17 cellular contexts compared by ENCODE assay signal in the genomic region with DNA sequence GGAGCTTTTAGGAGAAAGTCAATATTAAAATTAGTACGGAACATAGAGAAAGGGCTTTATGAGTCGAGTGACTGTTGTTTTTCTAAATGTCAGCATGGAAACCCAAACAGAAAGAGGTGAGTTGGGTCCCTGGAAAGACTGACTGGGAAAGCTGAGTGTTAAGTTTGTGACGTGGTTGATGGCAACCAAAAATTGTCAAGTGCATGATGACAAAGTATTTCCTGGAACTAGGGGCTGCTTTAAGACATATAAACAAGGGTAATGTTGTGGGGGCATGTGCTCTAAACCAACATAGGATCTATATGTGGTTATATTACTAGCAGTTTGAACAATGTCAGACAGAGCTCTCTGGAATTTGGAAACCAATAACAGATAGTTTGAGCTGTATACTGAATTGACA. TPM values are rescaled to one million over a fixed set of nuclear protein-coding genes. Genes with fewer than 3 reads are reported as not detected.
DNase-seq lines count a peak whose midpoint lies in the region; ATAC-seq and TF ChIP-seq lines count a peak whose summit lies in the region.
"Had no signal": no experiment of that assay in that cellular context is flagged by ENCODE, and none has a peak within 500 bp of the region (broad histone marks: within the 10 kb centered on the region; RNA-seq: fewer than 3 reads in every experiment).

No MANE protein-coding gene starts in this region.

- POLR2A ChIA-PET in activated CD8-positive, alpha-beta T cell treated with anti-CD3 and anti-CD28 coated beads for 36 hours (lab: Charles Lee) = interaction anchor here (1.1 to 1.2 kb wide), 3 partner anchors 15 to 51 kb away, joined by 3 to 7 read pairs (median 5); no protein-coding TSS in a partner anchor

- peak; percentile 86 for ATAC-seq in activated CD8-positive, alpha-beta T cell treated with anti-CD3 and anti-CD28 coated beads for 36 hours
- ATAC-seq in GM19328 (IDR thresholded peaks at IDR 0.05; ENCODE audit: unreplicated experiment) (no peak), HG03439 (IDR thresholded peaks at IDR 0.05; ENCODE audit: unreplicated experiment) (no peak)
- ATAC-seq: CD8-positive, alpha-beta T cell had no signal

- H3K27ac Mint-ChIP-seq in activated T-cell treated with anti-CD3 and anti-CD28 coated beads, Interleukin-2, amount 50 U/mL, for 24 hours = peak overlapping the region; percentile 89
- H3K27ac Mint-ChIP-seq in activated CD8-positive, alpha-beta T cell treated with anti-CD3 and anti-CD28 coated beads for 36 hours = peak overlapping the region; percentile 87
- peak overlapping the region; percentile 75 for H3K27ac Mint-ChIP-seq in activated T-helper 1 cell treated with anti-CD3 and anti-CD28 coated beads, Interleukin-12 subunit alpha, Interleukin-12 subunit beta, Interleukin-2, Interleukin-4 antibody, amounts not matched to agents 30 ng/mL and 10 ng/mL and 1 ng/mL, durations not matched to agents 14 hours and 24 hours and 36 hours
- H3K27ac Mint-ChIP-seq: CD8-positive, alpha-beta T cell had no signal

- TF ChIP-seq CTCF in activated CD8-positive, alpha-beta T cell treated with anti-CD3 and anti-CD28 coated beads for 36 hours (IDR thresholded peaks at IDR 0.05) = no peak

- H3K9me3 Mint-ChIP-seq in activated T-cell treated with anti-CD3 and anti-CD28 coated beads, Interleukin-2, amount 50 U/mL, for 24 hours = no peaks in the 10 kb centered on the region
- H3K9me3 Mint-ChIP-seq in activated CD8-positive, alpha-beta T cell treated with anti-CD3 and anti-CD28 coated beads for 36 hours = no peaks in the 10 kb centered on the region
- no peaks in the 10 kb centered on the region for H3K9me3 Mint-ChIP-seq in activated T-helper 1 cell treated with anti-CD3 and anti-CD28 coated beads, Interleukin-12 subunit alpha, Interleukin-12 subunit beta, Interleukin-2, Interleukin-4 antibody, amounts not matched to agents 30 ng/mL and 10 ng/mL and 1 ng/mL, durations not matched to agents 14 hours and 24 hours and 36 hours
- H3K9me3 Mint-ChIP-seq: CD8-positive, alpha-beta T cell had no signal

- no peaks in the 10 kb centered on the region for H3K36me3 Mint-ChIP-seq in activated T-cell treated with anti-CD3 and anti-CD28 coated beads, Interleukin-2, amount 50 U/mL, for 24 hours (ENCODE audit: low read depth)
- no peaks in the 10 kb centered on the region for H3K36me3 Mint-ChIP-seq in activated CD8-positive, alpha-beta T cell treated with anti-CD3 and anti-CD28 coated beads for 36 hours (ENCODE audit: low read depth)
- no peaks in the 10 kb centered on the region for H3K36me3 Mint-ChIP-seq in activated T-helper 1 cell treated with anti-CD3 and anti-CD28 coated beads, Interleukin-12 subunit alpha, Interleukin-12 subunit beta, Interleukin-2, Interleukin-4 antibody, amounts not matched to agents 30 ng/mL and 10 ng/mL and 1 ng/mL, durations not matched to agents 14 hours and 24 hours and 36 hours (ENCODE audit: low read depth)
- H3K36me3 Mint-ChIP-seq: CD8-positive, alpha-beta T cell had no signal

- DNase-seq in activated T-cell treated with anti-CD3 and anti-CD28 coated beads, Interleukin-2, amount 50 U/mL, for 24 hours = no peak
- no peak for DNase-seq in activated T-cell treated with anti-CD3 and anti-CD28 coated beads, Interleukin-2, amount 50 U/mL, for 1 hour
- DNase-seq in activated CD8-positive, alpha-beta T cell treated with anti-CD3 and anti-CD28 coated beads for 36 hours = peak; percentile 59
- no peak for DNase-seq in activated T-helper 1 cell treated with anti-CD3 and anti-CD28 coated beads, Interleukin-12 subunit alpha, Interleukin-12 subunit beta, Interleukin-2, Interleukin-4 antibody, amounts not matched to agents 30 ng/mL and 10 ng/mL and 1 ng/mL, durations not matched to agents 14 hours and 24 hours and 36 hours (ENCODE audit: low spot score)
- DNase-seq in stimulated activated CD4-positive, alpha-beta T cell treated with anti-CD3 and anti-CD28 coated beads, Interleukin-4, amount 100 ng/mL, for 24 hours = peak; percentile 38
- DNase-seq: BE2C; CD8-positive, alpha-beta T cell; DMS79 treated with DMSO at 0.1 percent for 48 hours; GDM1; GOT3; KG1; NCI-H1048; NCI-H146; NCI-H226; NCI-H526 had no signal

- CTCF ChIA-PET in activated CD8-positive, alpha-beta T cell treated with anti-CD3 and anti-CD28 coated beads for 36 hours (lab: Charles Lee) = interaction anchor here (0.8 to 5.6 kb wide), 5 partner anchors 11 to 204 kb away, joined by 4 to 19 read pairs (median 7); no protein-coding TSS in a partner anchor

- intact Hi-C loops in activated CD8-positive, alpha-beta T cell treated with anti-CD3 and anti-CD28 coated beads for 36 hours (cut with micrococcal nuclease) = no loop called here
- intact Hi-C loops in activated T-helper 1 cell treated with anti-CD3 and anti-CD28 coated beads, Interleukin-12 subunit alpha, Interleukin-12 subunit beta, Interleukin-2, Interleukin-4 antibody, amounts not matched to agents 30 ng/mL and 10 ng/mL and 1 ng/mL, durations not matched to agents 14 hours and 24 hours and 36 hours (cut with micrococcal nuclease) = loop anchor here (1.0 to 5.0 kb wide), 6 partner anchors 15 to 877 kb away; no protein-coding TSS in a partner anchor

- peaks cover 39% of the 10 kb centered on the region for H3K4me1 Mint-ChIP-seq in activated T-cell treated with anti-CD3 and anti-CD28 coated beads, Interleukin-2, amount 50 U/mL, for 24 hours (ENCODE audit: low read depth)
- H3K4me1 Mint-ChIP-seq in activated CD8-positive, alpha-beta T cell treated with anti-CD3 and anti-CD28 coated beads for 36 hours (ENCODE audit: low read depth) = peaks cover 31% of the 10 kb centered on the region
- H3K4me1 Mint-ChIP-seq in activated T-helper 1 cell treated with anti-CD3 and anti-CD28 coated beads, Interleukin-12 subunit alpha, Interleukin-12 subunit beta, Interleukin-2, Interleukin-4 antibody, amounts not matched to agents 30 ng/mL and 10 ng/mL and 1 ng/mL, durations not matched to agents 14 hours and 24 hours and 36 hours (ENCODE audit: low read depth) = peaks cover 37% of the 10 kb centered on the region

- peak overlapping the region; percentile 30 for H3K4me3 Mint-ChIP-seq in activated T-cell treated with anti-CD3 and anti-CD28 coated beads, Interleukin-2, amount 50 U/mL, for 24 hours
- H3K4me3 Mint-ChIP-seq in activated CD8-positive, alpha-beta T cell treated with anti-CD3 and anti-CD28 coated beads for 36 hours = peak overlapping the region; percentile 26
- no peak overlapping the region for H3K4me3 Mint-ChIP-seq in activated T-helper 1 cell treated with anti-CD3 and anti-CD28 coated beads, Interleukin-12 subunit alpha, Interleukin-12 subunit beta, Interleukin-2, Interleukin-4 antibody, amounts not matched to agents 30 ng/mL and 10 ng/mL and 1 ng/mL, durations not matched to agents 14 hours and 24 hours and 36 hours
- H3K4me3 Mint-ChIP-seq: CD8-positive, alpha-beta T cell had no signal

- no peaks in the 10 kb centered on the region for H3K27me3 Mint-ChIP-seq in activated T-cell treated with anti-CD3 and anti-CD28 coated beads, Interleukin-2, amount 50 U/mL, for 24 hours
- H3K27me3 Mint-ChIP-seq in activated CD8-positive, alpha-beta T cell treated with anti-CD3 and anti-CD28 coated beads for 36 hours = no peaks in the 10 kb centered on the region
- peaks cover 4% of the 10 kb centered on the region for H3K27me3 Mint-ChIP-seq in activated T-helper 1 cell treated with anti-CD3 and anti-CD28 coated beads, Interleukin-12 subunit alpha, Interleukin-12 subunit beta, Interleukin-2, Interleukin-4 antibody, amounts not matched to agents 30 ng/mL and 10 ng/mL and 1 ng/mL, durations not matched to agents 14 hours and 24 hours and 36 hours (ENCODE audit: insufficient read depth)

RNA-seq across cellular contexts. Expression of a gene that starts 50.9 kb away (rescaled TPM):
- total RNA-seq in activated CD8-positive, alpha-beta T cell treated with anti-CD3 and anti-CD28 coated beads for 36 hours = 10 to 100 TPM; 33.5 to 40.9 TPM
- 15.7 and 18.1 TPM in 2 replicates for total RNA-seq in activated T-helper 1 cell treated with anti-CD3 and anti-CD28 coated beads, Interleukin-12 subunit alpha, Interleukin-12 subunit beta, Interleukin-2, Interleukin-4 antibody, amounts not matched to agents 30 ng/mL and 10 ng/mL and 1 ng/mL, durations not matched to agents 14 hours and 24 hours and 36 hours

RNA-seq across cellular contexts. Expression of a gene that starts 52.7 kb away (rescaled TPM):
- total RNA-seq in activated CD8-positive, alpha-beta T cell treated with anti-CD3 and anti-CD28 coated beads for 36 hours = 10 to 100 TPM; 57.6 to 61.6 TPM
- total RNA-seq in activated T-helper 1 cell treated with anti-CD3 and anti-CD28 coated beads, Interleukin-12 subunit alpha, Interleukin-12 subunit beta, Interleukin-2, Interleukin-4 antibody, amounts not matched to agents 30 ng/mL and 10 ng/mL and 1 ng/mL, durations not matched to agents 14 hours and 24 hours and 36 hours = 20.5 and 21.9 TPM in 2 replicates

Comparison
In these comparisons a context has a peak if more than half of its experiments do, and no peak if none do; other contexts are left out.
1. DNase-seq: peak in activated CD8-positive, alpha-beta T cell treated with anti-CD3 and anti-CD28 coated beads for 36 hours (single experiment) and stimulated activated CD4-positive, alpha-beta T cell treated with anti-CD3 and anti-CD28 coated beads, Interleukin-4, amount 100 ng/mL, for 24 hours (single experiment); none in activated T-cell treated with anti-CD3 and anti-CD28 coated beads, Interleukin-2, amount 50 U/mL, for 24 hours (single experiment), activated T-cell treated with anti-CD3 and anti-CD28 coated beads, Interleukin-2, amount 50 U/mL, for 1 hour (single experiment) and activated T-helper 1 cell treated with anti-CD3 and anti-CD28 coated beads, Interleukin-12 subunit alpha, Interleukin-12 subunit beta, Interleukin-2, Interleukin-4 antibody, amounts not matched to agents 30 ng/mL and 10 ng/mL and 1 ng/mL, durations not matched to agents 14 hours and 24 hours and 36 hours (single experiment).
2. Peak in every context shown above with its lines, with median percentiles within 50 percentile points of each other: H3K27ac Mint-ChIP-seq.